34 cellular contexts compared by ENCODE assay signal in genomic region chr9:83067579-83067978, GRCh38. TPM values are rescaled to one million over a fixed set of nuclear protein-coding genes. Genes with fewer than 3 reads are reported as not detected.
"Had no signal": no experiment of that assay in that cellular context is flagged by ENCODE, and none has a peak within 500 bp of the region (broad histone marks: within the 10 kb centered on the region; RNA-seq: fewer than 3 reads in every experiment).

No MANE protein-coding gene starts in this region.

- H3K27me3 ChIP-seq: ascending aorta had no signal

- H3K27ac ChIP-seq: ascending aorta, cardiac muscle cell, WERI-Rb-1 had no signal

- ATAC-seq: activated CD4-positive, alpha-beta T cell treated with anti-CD3 and anti-CD28 coated beads for 36 hours; activated CD4-positive, CD25-positive, alpha-beta regulatory T cell treated with anti-CD3 and anti-CD28 coated beads, Interleukin-2, amount 50 U/mL, for 24 hours; activated CD8-positive, alpha-beta memory T cell treated with anti-CD3 and anti-CD28 coated beads, Interleukin-2, amount 10 ng/mL, durations not matched to agents 7 days and 5 days; activated CD8-positive, alpha-beta T cell treated with anti-CD3 and anti-CD28 coated beads, Interleukin-2, amount 10 ng/mL, durations not matched to agents 7 days and 5 days; activated naive CD8-positive, alpha-beta T cell treated with anti-CD3 and anti-CD28 coated beads, Interleukin-2, amount 50 U/mL, for 24 hours; T-helper 17 cell; WTC11 had no signal

- FAIRE-seq: bronchial epithelial cell had no signal

- H3K4me3 ChIP-seq: ascending aorta, cardiac muscle cell had no signal

- DNase-seq: activated CD4-positive, alpha-beta memory T cell treated with anti-CD3 and anti-CD28 coated beads, Interleukin-2, amount 10 ng/mL, durations not matched to agents 7 days and 5 days; activated CD4-positive, alpha-beta T cell treated with anti-CD3 and anti-CD28 coated beads for 1 hour; activated CD4-positive, alpha-beta T cell treated with anti-CD3 and anti-CD28 coated beads for 36 hours; activated CD4-positive, alpha-beta T cell treated with anti-CD3 and anti-CD28 coated beads for 48 hours; activated CD4-positive, alpha-beta T cell treated with anti-CD3 and anti-CD28 coated beads, Interleukin-2, amount 10 ng/mL, durations not matched to agents 7 days and 5 days; activated CD4-positive, alpha-beta T cell treated with anti-CD3 and anti-CD28 coated beads, Interleukin-2, amount 50 U/mL, for 48 hours; activated CD4-positive, CD25-positive, alpha-beta regulatory T cell; activated CD8-positive, alpha-beta memory T cell treated with anti-CD3 and anti-CD28 coated beads for 24 hours; activated CD8-positive, alpha-beta memory T cell treated with anti-CD3 and anti-CD28 coated beads, Interleukin-2, amount 10 ng/mL, durations not matched to agents 7 days and 5 days; activated CD8-positive, alpha-beta memory T cell treated with anti-CD3 and anti-CD28 coated beads, Interleukin-2, amount 50 U/mL, for 48 hours; activated CD8-positive, alpha-beta T cell treated with anti-CD3 and anti-CD28 coated beads, Interleukin-2, amount 10 ng/mL, durations not matched to agents 7 days and 5 days; activated effector memory CD4-positive, alpha-beta T cell treated with Interleukin-2 at 50 U/mL for 16 hours; activated gamma-delta T cell; activated naive CD4-positive, alpha-beta T cell treated with anti-CD3 and anti-CD28 coated beads, Interleukin-2, amount 10 ng/mL, durations not matched to agents 7 days and 5 days; activated naive CD4-positive, alpha-beta T cell treated with Interleukin-2 at 50 U/mL for 16 hours; activated naive CD8-positive, alpha-beta T cell treated with anti-CD3 and anti-CD28 coated beads, Interleukin-2, amount 10 ng/mL, durations not matched to agents 7 days and 5 days; activated naive CD8-positive, alpha-beta T cell treated with anti-CD3 and anti-CD28 coated beads, Interleukin-2, amount 50 U/mL, for 24 hours; activated T-cell treated with anti-CD3 and anti-CD28 coated beads, Interleukin-2, amount 50 U/mL, for 24 hours; activated T-cell treated with anti-CD3 and anti-CD28 coated beads, Interleukin-2, amount 50 U/mL, for 48 hours; amygdala; anterior cingulate cortex; caudate nucleus; cerebellar nuclear complex; T-helper 17 cell; T1000; WERI-Rb-1 had no signal

- H3K4me1 ChIP-seq: ascending aorta had no signal

- H3K36me3 ChIP-seq: ascending aorta, cardiac muscle cell, WERI-Rb-1 had no signal

RNA-seq across cellular contexts. Expression of gene RASEF, which starts 4.6 kb away (rescaled TPM):
- total RNA-seq: activated CD4-positive, alpha-beta memory T cell treated with anti-CD3 and anti-CD28 coated beads, Interleukin-2, amount 10 ng/mL, durations not matched to agents 7 days and 5 days; activated CD4-positive, alpha-beta T cell treated with anti-CD3 and anti-CD28 coated beads for 36 hours; activated CD4-positive, alpha-beta T cell treated with anti-CD3 and anti-CD28 coated beads, Interleukin-2, amount 10 ng/mL, durations not matched to agents 7 days and 5 days; activated CD8-positive, alpha-beta memory T cell treated with anti-CD3 and anti-CD28 coated beads, Interleukin-2, amount 10 ng/mL, durations not matched to agents 7 days and 5 days; activated CD8-positive, alpha-beta T cell treated with anti-CD3 and anti-CD28 coated beads, Interleukin-2, amount 10 ng/mL, durations not matched to agents 7 days and 5 days; activated naive CD8-positive, alpha-beta T cell treated with anti-CD3 and anti-CD28 coated beads, Interleukin-2, amount 10 ng/mL, durations not matched to agents 7 days and 5 days; activated T-helper 2 cell treated with anti-CD3 and anti-CD28 coated beads, Interferon-gamma antibody, Interleukin-2, Interleukin-4, amounts not matched to agents 10 μg/mL and 5 μg/mL and 100 μg/mL, durations not matched to agents 14 hours and 24 hours and 36 hours; ascending aorta; T-helper 1 cell treated with Interleukin-12 subunit alpha and Interleukin-12 subunit beta and Interleukin-4 antibody, amounts not matched to agents 30 ng/mL and 1 ng/mL, for 36 hours; T-helper 17 cell; T-helper 2 cell treated with Interferon-gamma antibody and Interleukin-4, amounts not matched to agents 100 ng/mL and 5 ng/mL, for 36 hours had no signal
